In genomic region chr9:30714389-30714788, GRCh38 we compare ENCODE assay signal across 9 cellular contexts.
"Had no signal": no experiment of that assay in that cellular context is flagged by ENCODE, and none has a peak within 500 bp of the region (broad histone marks: within the 10 kb centered on the region; RNA-seq: fewer than 3 reads in every experiment).

No MANE protein-coding gene starts in this region.

- H3K27ac ChIP-seq: GM23248 had no signal

- H3K4me2 ChIP-seq: GM23338 had no signal

- H3K36me3 ChIP-seq: HAP-1 had no signal

- H3K9ac ChIP-seq: GM23248 had no signal

- H3K4me1 ChIP-seq: HAP-1 had no signal

- H3K4me3 ChIP-seq: GM23248, GM23338, HAP-1 had no signal

- DNase-seq: GM23248, GOT3, H7, H9, HCEC 1CT, HFFc6 had no signal

- H3K9me3 ChIP-seq: HAP-1 had no signal

- H2AFZ ChIP-seq: GM23248, GM23338 had no signal

- ATAC-seq: GM23338, HCT116 had no signal
